28 cellular contexts compared by ENCODE assay signal in genomic region chr7:82331234-82331633, GRCh38.
DNase-seq lines count a peak whose midpoint lies in the region; FAIRE-seq and TF ChIP-seq lines count a peak whose summit lies in the region.
"Had no signal": no experiment of that assay in that cellular context is flagged by ENCODE, and none has a peak within 500 bp of the region (broad histone marks: within the 10 kb centered on the region; RNA-seq: fewer than 3 reads in every experiment).

No MANE protein-coding gene starts in this region.

- no peak overlapping the region for H3K18ac ChIP-seq in H9 (ENCODE audit: insufficient read length, low read depth, low read length)

- H3K9me3 Mint-ChIP-seq in H9, result no peaks in the 10 kb centered on the region
- H3K9me3 Mint-ChIP-seq: T-helper 1 cell treated with Interleukin-12 subunit alpha and Interleukin-12 subunit beta and Interleukin-4 antibody, amounts not matched to agents 30 μg/mL and 1 μg/mL, for 36 hours had no signal

- H3K56ac ChIP-seq in H9 (ENCODE audit: insufficient read length, low read depth, low read length), result no peak overlapping the region

- H2BK15ac ChIP-seq in H9 (ENCODE audit: low read depth, low read length), result no peak overlapping the region

- H3K4me2 ChIP-seq in H9 (ENCODE audit: insufficient read depth, insufficient read length, low read length), result no peak overlapping the region
- no peak overlapping the region for H3K4me2 ChIP-seq in SK-N-SH
- H3K4me2 ChIP-seq: A549 had no signal

- no peaks in the 10 kb centered on the region for H3K79me2 ChIP-seq in H9 (ENCODE audit: insufficient read depth, low read length)
- no peaks in the 10 kb centered on the region for H3K79me2 ChIP-seq in SK-N-SH (ENCODE audit: insufficient read depth)

- CTCF ChIA-PET in SK-N-SH (lab: Yijun Ruan, JAX) (interaction anchor here (1.1 to 2.1 kb wide), 5 partner anchors 14 to 286 kb away, joined by 3 to 5 read pairs (median 3); no protein-coding TSS in a partner anchor), RWPE1 (lab: Yijun Ruan, JAX) (no interaction called here)

- no peaks in the 10 kb centered on the region for H3F3A ChIP-seq in SK-N-SH (replicated peaks; ENCODE audit: insufficient read depth)

- H3K36me3 ChIP-seq in SK-N-SH (replicated peaks in 1 of 2; ENCODE audit: control insufficient read depth in 1 of 2, insufficient read depth in 2 of 2, low read length in 1 of 2), result peaks cover 13 to 18% of the 10 kb centered on the region in 2 experiments
- H3K36me3 ChIP-seq: BE2C had no signal

- no peak overlapping the region for H2BK20ac ChIP-seq in H9 (ENCODE audit: low read depth, low read length, poor library complexity, severe bottlenecking)

- DNase-seq in D721Med (ENCODE audit: insufficient read length, low spot score), result no peak
- no peak for DNase-seq in H9
- DNase-seq in SK-N-SH, result no peak
- peak; percentile 22 for DNase-seq in fibroblast of gingiva (ENCODE audit: low read depth)
- DNase-seq in RWPE1 (ENCODE audit: low spot score), result no peak
- no peak for DNase-seq in AML-193 (lab: John Stamatoyannopoulos, UW)
- DNase-seq in activated effector memory CD4-positive, alpha-beta T cell treated with anti-CD3 and anti-CD28 coated beads, Interleukin-2, amount 50 U/mL, for 16 hours, result no peak
- no peak for DNase-seq in activated T-cell treated with anti-CD3 and anti-CD28 coated beads, Interleukin-2, amount 50 U/mL, for 48 hours
- DNase-seq: BE2C, Calu3, DMS153, Kasumi-1, MV-4-11, NCI-H1105, NCI-H1436 treated with DMSO at 0.1 percent for 48 hours, NCI-H187 treated with DMSO at 0.1 percent for 48 hours, NCI-H446 treated with DMSO at 0.1 percent for 48 hours, NCI-H748 treated with DMSO at 0.1 percent for 48 hours, RPMI8226, SHP77, SW 1271, T-helper 9 cell had no signal

- no peak overlapping the region for H3K14ac ChIP-seq in H9 (ENCODE audit: insufficient read depth, low read length)

- H2AFZ ChIP-seq in H9 (ENCODE audit: low read length) (no peak overlapping the region), SK-N-SH (ENCODE audit: low read depth) (no peak overlapping the region)

- H4K8ac ChIP-seq in H9 (replicated peaks; ENCODE audit: insufficient read length, low read depth, low read length), result no peak overlapping the region

- peak overlapping the region in 2 of 3 experiments; percentile 20 to 75; a peak in 1 of 7 replicates for H3K27ac Mint-ChIP-seq in H9
- H3K27ac Mint-ChIP-seq: T-helper 1 cell treated with Interleukin-12 subunit alpha and Interleukin-12 subunit beta and Interleukin-4 antibody, amounts not matched to agents 30 μg/mL and 1 μg/mL, for 36 hours had no signal

- H2BK5ac ChIP-seq in H9 (ENCODE audit: insufficient read length, low read length), result no peak overlapping the region

- TF ChIP-seq RAD21 in SK-N-SH (IDR thresholded peaks at IDR 0.05; ENCODE audit: low read length), result no peak

- no peak overlapping the region for H3K23ac ChIP-seq in H9 (ENCODE audit: insufficient read length, low read depth, low read length)

- H4K91ac ChIP-seq in H9 (ENCODE audit: insufficient read length, low read depth, low read length), result no peak overlapping the region

- TF ChIP-seq EP300 in SK-N-SH (IDR thresholded peaks at IDR 0.05; ENCODE audit: borderline replicate concordance in 1 of 2, low read depth in 1 of 2, low read length in 1 of 2), result no peak

- H3K4me1 Mint-ChIP-seq in H9, result peaks cover 17 to 26% of the 10 kb centered on the region in 2 experiments

- H3K27ac ChIP-seq in H9 (ENCODE audit: insufficient read length, low read depth, low read length), result no peak overlapping the region
- peak overlapping the region; percentile 6 to 62; a peak in 3 of 4 replicates for H3K27ac ChIP-seq in SK-N-SH (ENCODE audit: low read depth in 2 of 2, low read length in 1 of 2)
- no peak overlapping the region for H3K27ac ChIP-seq in RWPE1
- H3K27ac ChIP-seq: A549 had no signal

- no peak overlapping the region for H4K5ac ChIP-seq in H9 (ENCODE audit: insufficient read length, low read depth, low read length)

- no peak overlapping the region for H3K4me3 ChIP-seq in SK-N-SH (ENCODE audit: low read depth in 2 of 2, low read length in 1 of 2)
- H3K4me3 ChIP-seq: A549, K562 had no signal

- H2AK5ac ChIP-seq in H9 (ENCODE audit: insufficient read length, low read length), result no peak overlapping the region

- H3K9me3 ChIP-seq in H9 (ENCODE audit: control insufficient read depth, low read depth, low read length), result no peaks in the 10 kb centered on the region
- H3K9me3 ChIP-seq in SK-N-SH, result no peaks in the 10 kb centered on the region
- H3K9me3 ChIP-seq: A549, BE2C had no signal

- no peak overlapping the region for H2BK12ac ChIP-seq in H9 (ENCODE audit: insufficient read length, low read depth, low read length)

- no peak overlapping the region for H3K4me3 Mint-ChIP-seq in H9
- H3K4me3 Mint-ChIP-seq: T-helper 1 cell treated with Interleukin-12 subunit alpha and Interleukin-12 subunit beta and Interleukin-4 antibody, amounts not matched to agents 30 μg/mL and 1 μg/mL, for 36 hours had no signal

- POLR2A ChIA-PET in SK-N-SH (lab: Yijun Ruan, JAX) (no interaction called here), RWPE1 (lab: Yijun Ruan, JAX; ENCODE audit: low non-redundant PET) (no interaction called here)

- no peaks in the 10 kb centered on the region; a peak in 1 of 7 replicates for H3K36me3 Mint-ChIP-seq in H9 (ENCODE audit: insufficient read depth in 1 of 3, low read depth in 3 of 3)

- no peaks in the 10 kb centered on the region for H3K9me2 ChIP-seq in SK-N-SH

- FAIRE-seq in D721Med (lab: Jason Lieb, UNC), result peak; percentile 88
- FAIRE-seq: GM19239, H54, HepG2, K562 had no signal

- H3K4me1 ChIP-seq in H9 (ENCODE audit: insufficient read depth, low read length) (no peaks in the 10 kb centered on the region; the same call in 1 of the 2 replicates), SK-N-SH (ENCODE audit: control insufficient read depth in 1 of 2, insufficient read depth in 2 of 2, low read depth in 1 of 2, low read length in 1 of 2) (peaks cover 0 to 30% of the 10 kb centered on the region in 2 experiments; a peak in 2 of 4 replicates)
- H3K4me1 ChIP-seq: A549 had no signal

- H4K20me1 ChIP-seq in H9 (ENCODE audit: control insufficient read depth, insufficient read depth, insufficient read length), result no peaks in the 10 kb centered on the region
- H4K20me1 ChIP-seq in SK-N-SH (ENCODE audit: insufficient read depth), result no peaks in the 10 kb centered on the region

- no peaks in the 10 kb centered on the region for H3K23me2 ChIP-seq in H9 (ENCODE audit: insufficient read length, low read depth, low read length, poor library complexity, severe bottlenecking)

- H3K4ac ChIP-seq in H9 (ENCODE audit: low read depth, low read length), result no peak overlapping the region

- H3K27me3 Mint-ChIP-seq in H9 (ENCODE audit: low read depth), result no peaks in the 10 kb centered on the region

- no peak overlapping the region for H2BK120ac ChIP-seq in H9 (ENCODE audit: low read depth, low read length, poor library complexity, severe bottlenecking)

- no peak for TF ChIP-seq CTCF in D721Med (IDR thresholded peaks at IDR 0.05; ENCODE audit: insufficient read depth, missing control alignments)
- no peak for TF ChIP-seq CTCF in H9 (conservative IDR thresholded peaks at IDR 0.05)
- TF ChIP-seq CTCF in SK-N-SH (IDR thresholded peaks at IDR 0.05), result no peak
- TF ChIP-seq CTCF in RWPE1 (conservative IDR thresholded peaks at IDR 0.05; ENCODE audit: low read depth), result no peak

- no peaks in the 10 kb centered on the region for H3K79me1 ChIP-seq in H9 (ENCODE audit: insufficient read depth, low read depth, low read length, poor library complexity, severe bottlenecking)

- H3K9ac ChIP-seq in H9 (ENCODE audit: extremely low read depth, insufficient read length, low read length) (no peak overlapping the region), SK-N-SH (no peak overlapping the region)

- no peak overlapping the region for H3T11ph ChIP-seq in H9 (ENCODE audit: low read length)

- H3K27me3 ChIP-seq in H9 (ENCODE audit: insufficient read depth, low read length) (no peaks in the 10 kb centered on the region), SK-N-SH (ENCODE audit: insufficient read depth) (no peaks in the 10 kb centered on the region)
- H3K27me3 ChIP-seq: BE2C had no signal

TF ChIP-seq in SK-N-SH, 30 proteins besides CTCF, POLR2A, EP300 and RAD21 (continues in another document):
- TF ChIP-seq POLR2AphosphoS5 (IDR thresholded peaks at IDR 0.05; ENCODE audit: low read depth, low read length) (peak; percentile 45; the same call in 1 of the 2 replicates), JUND (IDR thresholded peaks at IDR 0.05) (no peak), PBX3 (IDR thresholded peaks at IDR 0.05) (peak; percentile 11; the same call in 1 of the 2 replicates), TCF12 (IDR thresholded peaks at IDR 0.05) (peak; percentile 85), FOXM1 (IDR thresholded peaks at IDR 0.05; ENCODE audit: low read depth) (no peak), SIN3A (IDR thresholded peaks at IDR 0.05; ENCODE audit: borderline replicate concordance, low read depth, low read length) (no peak), USF2 (IDR thresholded peaks at IDR 0.05; ENCODE audit: borderline replicate concordance, low read depth, low read length) (no peak)

Comparison
In these comparisons a context has a peak if more than half of its experiments do, and no peak if none do; other contexts are left out.
1. H3K27ac ChIP-seq: peak in SK-N-SH (2 of 2); none in H9 (single experiment) and RWPE1 (single experiment).